Comparison of ENCODE assay signal across 9 cellular contexts in genomic region chr20:25858495-25859425, GRCh38.
DNase-seq lines count a peak whose midpoint lies in the region; ATAC-seq and TF ChIP-seq lines count a peak whose summit lies in the region.
"Had no signal": no experiment of that assay in that cellular context is flagged by ENCODE, and none has a peak within 500 bp of the region (broad histone marks: within the 10 kb centered on the region; RNA-seq: fewer than 3 reads in every experiment).

No MANE protein-coding gene starts in this region.

- H3K36me3 Mint-ChIP-seq in activated T-helper 2 cell treated with anti-CD3 and anti-CD28 coated beads, Interferon-gamma antibody, Interleukin-2, Interleukin-4, amounts not matched to agents 10 μg/mL and 5 μg/mL and 100 μg/mL, durations not matched to agents 14 hours and 24 hours and 36 hours (ENCODE audit: low read depth): no peaks in the 10 kb centered on the region
- H3K36me3 Mint-ChIP-seq in naive B cell: peaks cover 0 to 41% of the 10 kb centered on the region in 2 donors

- intact Hi-C loops in right cardiac atrium (cut with DNase I): no loop called here
- intact Hi-C loops in cardiac septum (cut with DNase I): no loop called here
- intact Hi-C loops in activated T-helper 2 cell treated with anti-CD3 and anti-CD28 coated beads, Interferon-gamma antibody, Interleukin-2, Interleukin-4, amounts not matched to agents 10 μg/mL and 5 μg/mL and 100 μg/mL, durations not matched to agents 14 hours and 24 hours and 36 hours (cut with micrococcal nuclease): no loop called here
- intact Hi-C loops in upper lobe of right lung (cut with DNase I): no loop called here

- 52% methylated on average over 37 of the region's 37 CpGs for WGBS in right cardiac atrium

- H3K27me3 ChIP-seq in right cardiac atrium (ENCODE audit: control insufficient read depth, insufficient read depth): no peaks in the 10 kb centered on the region
- H3K27me3 ChIP-seq in upper lobe of right lung: peaks cover 10% of the 10 kb centered on the region

- ATAC-seq in right cardiac atrium (no peak), naive B cell (ENCODE audit: low read depth in 2 of 2) (peak in 1 of 2 donors; percentile 58), upper lobe of right lung (no peak)

- DNase-seq in right cardiac atrium (peak in 1 of 3 donors; percentile 40), cardiac septum (ENCODE audit: low spot score) (no peak), naive B cell (peak; percentile 46), upper lobe of right lung (no peak), NCI-H2029 treated with DMSO at 0.1 percent for 48 hours (lab: John Stamatoyannopoulos, UW) (no peak), NCI-H146 treated with DMSO at 0.1 percent for 48 hours (lab: John Stamatoyannopoulos, UW; ENCODE audit: unreplicated experiment) (no peak)
- no peak for DNase-seq in activated T-helper 2 cell treated with anti-CD3 and anti-CD28 coated beads, Interferon-gamma antibody, Interleukin-2, Interleukin-4, amounts not matched to agents 10 μg/mL and 5 μg/mL and 100 μg/mL, durations not matched to agents 14 hours and 24 hours and 36 hours (ENCODE audit: low spot score)
- no peak for DNase-seq in NK-92 treated with Interleukin-12 subunit alpha and Interleukin-12 subunit beta, amount 100 ng/mL, for 24 hours (lab: John Stamatoyannopoulos, UW)

- no peaks in the 10 kb centered on the region for H3K9me3 Mint-ChIP-seq in activated T-helper 2 cell treated with anti-CD3 and anti-CD28 coated beads, Interferon-gamma antibody, Interleukin-2, Interleukin-4, amounts not matched to agents 10 μg/mL and 5 μg/mL and 100 μg/mL, durations not matched to agents 14 hours and 24 hours and 36 hours
- H3K9me3 Mint-ChIP-seq in naive B cell: peaks cover 0 to 16% (median 2%) of the 10 kb centered on the region in 7 donors

- H3K4me1 ChIP-seq in right cardiac atrium (ENCODE audit: control insufficient read depth, insufficient read depth, low read length) (peaks cover 2% of the 10 kb centered on the region), upper lobe of right lung (peaks cover 20% of the 10 kb centered on the region)

- H3K27ac Mint-ChIP-seq in activated T-helper 2 cell treated with anti-CD3 and anti-CD28 coated beads, Interferon-gamma antibody, Interleukin-2, Interleukin-4, amounts not matched to agents 10 μg/mL and 5 μg/mL and 100 μg/mL, durations not matched to agents 14 hours and 24 hours and 36 hours: no peak overlapping the region
- peak overlapping the region in 3 of 6 donors; percentile 3 to 89 (median 66) for H3K27ac Mint-ChIP-seq in naive B cell
- H3K27ac Mint-ChIP-seq: progenitor cell of endocrine pancreas had no signal

- peaks cover 33% of the 10 kb centered on the region for H3K4me1 Mint-ChIP-seq in activated T-helper 2 cell treated with anti-CD3 and anti-CD28 coated beads, Interferon-gamma antibody, Interleukin-2, Interleukin-4, amounts not matched to agents 10 μg/mL and 5 μg/mL and 100 μg/mL, durations not matched to agents 14 hours and 24 hours and 36 hours (ENCODE audit: low read depth)
- peaks cover 46 to 69% (median 55%) of the 10 kb centered on the region in 3 donors for H3K4me1 Mint-ChIP-seq in naive B cell

- H3K9me3 ChIP-seq in right cardiac atrium (ENCODE audit: control insufficient read depth, low read length) (no peaks in the 10 kb centered on the region), upper lobe of right lung (no peaks in the 10 kb centered on the region)

- H3K36me3 ChIP-seq in upper lobe of right lung: no peaks in the 10 kb centered on the region

- H3K27ac ChIP-seq in right cardiac atrium (ENCODE audit: low read length) (no peak overlapping the region), upper lobe of right lung (no peak overlapping the region)

- no peak for TF ChIP-seq CTCF in upper lobe of right lung (IDR thresholded peaks at IDR 0.05)

- H3K4me3 ChIP-seq in right cardiac atrium (ENCODE audit: low read length): peak overlapping the region; percentile 31
- peak overlapping the region; percentile 29 for H3K4me3 ChIP-seq in upper lobe of right lung

- peak overlapping the region; percentile 14 for H3K4me3 Mint-ChIP-seq in activated T-helper 2 cell treated with anti-CD3 and anti-CD28 coated beads, Interferon-gamma antibody, Interleukin-2, Interleukin-4, amounts not matched to agents 10 μg/mL and 5 μg/mL and 100 μg/mL, durations not matched to agents 14 hours and 24 hours and 36 hours (ENCODE audit: low read depth)
- H3K4me3 Mint-ChIP-seq in naive B cell: peak overlapping the region in 6 of 8 donors; percentile 24 to 89 (median 77)

- peaks cover 60% of the 10 kb centered on the region for H3K27me3 Mint-ChIP-seq in activated T-helper 2 cell treated with anti-CD3 and anti-CD28 coated beads, Interferon-gamma antibody, Interleukin-2, Interleukin-4, amounts not matched to agents 10 μg/mL and 5 μg/mL and 100 μg/mL, durations not matched to agents 14 hours and 24 hours and 36 hours (ENCODE audit: low read depth)
- peaks cover 55 to 100% (median 86%) of the 10 kb centered on the region in 3 donors for H3K27me3 Mint-ChIP-seq in naive B cell
